1 cellular context compared by ENCODE assay signal in genomic region chr6:149107520-149107919, GRCh38.
TF ChIP-seq lines count a peak whose summit lies in the region.

No MANE protein-coding gene starts in this region.

TF ChIP-seq in K562, 482 proteins besides CTCF, POLR2A, EP300 and RAD21 (continued from another document):
- TF ChIP-seq, protein P1, sequence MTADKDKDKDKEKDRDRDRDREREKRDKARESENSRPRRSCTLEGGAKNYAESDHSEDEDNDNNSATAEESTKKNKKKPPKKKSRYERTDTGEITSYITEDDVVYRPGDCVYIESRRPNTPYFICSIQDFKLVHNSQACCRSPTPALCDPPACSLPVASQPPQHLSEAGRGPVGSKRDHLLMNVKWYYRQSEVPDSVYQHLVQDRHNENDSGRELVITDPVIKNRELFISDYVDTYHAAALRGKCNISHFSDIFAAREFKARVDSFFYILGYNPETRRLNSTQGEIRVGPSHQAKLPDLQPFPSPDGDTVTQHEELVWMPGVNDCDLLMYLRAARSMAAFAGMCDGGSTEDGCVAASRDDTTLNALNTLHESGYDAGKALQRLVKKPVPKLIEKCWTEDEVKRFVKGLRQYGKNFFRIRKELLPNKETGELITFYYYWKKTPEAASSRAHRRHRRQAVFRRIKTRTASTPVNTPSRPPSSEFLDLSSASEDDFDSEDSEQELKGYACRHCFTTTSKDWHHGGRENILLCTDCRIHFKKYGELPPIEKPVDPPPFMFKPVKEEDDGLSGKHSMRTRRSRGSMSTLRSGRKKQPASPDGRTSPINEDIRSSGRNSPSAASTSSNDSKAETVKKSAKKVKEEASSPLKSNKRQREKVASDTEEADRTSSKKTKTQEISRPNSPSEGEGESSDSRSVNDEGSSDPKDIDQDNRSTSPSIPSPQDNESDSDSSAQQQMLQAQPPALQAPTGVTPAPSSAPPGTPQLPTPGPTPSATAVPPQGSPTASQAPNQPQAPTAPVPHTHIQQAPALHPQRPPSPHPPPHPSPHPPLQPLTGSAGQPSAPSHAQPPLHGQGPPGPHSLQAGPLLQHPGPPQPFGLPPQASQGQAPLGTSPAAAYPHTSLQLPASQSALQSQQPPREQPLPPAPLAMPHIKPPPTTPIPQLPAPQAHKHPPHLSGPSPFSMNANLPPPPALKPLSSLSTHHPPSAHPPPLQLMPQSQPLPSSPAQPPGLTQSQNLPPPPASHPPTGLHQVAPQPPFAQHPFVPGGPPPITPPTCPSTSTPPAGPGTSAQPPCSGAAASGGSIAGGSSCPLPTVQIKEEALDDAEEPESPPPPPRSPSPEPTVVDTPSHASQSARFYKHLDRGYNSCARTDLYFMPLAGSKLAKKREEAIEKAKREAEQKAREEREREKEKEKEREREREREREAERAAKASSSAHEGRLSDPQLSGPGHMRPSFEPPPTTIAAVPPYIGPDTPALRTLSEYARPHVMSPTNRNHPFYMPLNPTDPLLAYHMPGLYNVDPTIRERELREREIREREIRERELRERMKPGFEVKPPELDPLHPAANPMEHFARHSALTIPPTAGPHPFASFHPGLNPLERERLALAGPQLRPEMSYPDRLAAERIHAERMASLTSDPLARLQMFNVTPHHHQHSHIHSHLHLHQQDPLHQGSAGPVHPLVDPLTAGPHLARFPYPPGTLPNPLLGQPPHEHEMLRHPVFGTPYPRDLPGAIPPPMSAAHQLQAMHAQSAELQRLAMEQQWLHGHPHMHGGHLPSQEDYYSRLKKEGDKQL (CRISPR knock-in tag; IDR thresholded peaks at IDR 0.05; ENCODE audit: borderline replicate concordance), result no peak
- TF ChIP-seq ZNF431 (CRISPR knock-in tag; IDR thresholded peaks at IDR 0.05), result no peak
- TF ChIP-seq ZNF75A (CRISPR knock-in tag; IDR thresholded peaks at IDR 0.05), result no peak
- TF ChIP-seq ZBTB7A (IDR thresholded peaks at IDR 0.05; ENCODE audit: borderline replicate concordance, control insufficient read depth, low read depth, low read length), result no peak
- TF ChIP-seq, protein P2, sequence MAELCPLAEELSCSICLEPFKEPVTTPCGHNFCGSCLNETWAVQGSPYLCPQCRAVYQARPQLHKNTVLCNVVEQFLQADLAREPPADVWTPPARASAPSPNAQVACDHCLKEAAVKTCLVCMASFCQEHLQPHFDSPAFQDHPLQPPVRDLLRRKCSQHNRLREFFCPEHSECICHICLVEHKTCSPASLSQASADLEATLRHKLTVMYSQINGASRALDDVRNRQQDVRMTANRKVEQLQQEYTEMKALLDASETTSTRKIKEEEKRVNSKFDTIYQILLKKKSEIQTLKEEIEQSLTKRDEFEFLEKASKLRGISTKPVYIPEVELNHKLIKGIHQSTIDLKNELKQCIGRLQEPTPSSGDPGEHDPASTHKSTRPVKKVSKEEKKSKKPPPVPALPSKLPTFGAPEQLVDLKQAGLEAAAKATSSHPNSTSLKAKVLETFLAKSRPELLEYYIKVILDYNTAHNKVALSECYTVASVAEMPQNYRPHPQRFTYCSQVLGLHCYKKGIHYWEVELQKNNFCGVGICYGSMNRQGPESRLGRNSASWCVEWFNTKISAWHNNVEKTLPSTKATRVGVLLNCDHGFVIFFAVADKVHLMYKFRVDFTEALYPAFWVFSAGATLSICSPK (IDR thresholded peaks at IDR 0.05; ENCODE audit: borderline replicate concordance), result no peak
- TF ChIP-seq ZNF766 (CRISPR knock-in tag; conservative IDR thresholded peaks at IDR 0.05), result no peak
- no peak for TF ChIP-seq NR2C1 (IDR thresholded peaks at IDR 0.05)
- TF ChIP-seq NR2C1 (tag; IDR thresholded peaks at IDR 0.05), result no peak
- TF ChIP-seq SNIP1 (IDR thresholded peaks at IDR 0.05; ENCODE audit: low read depth), result no peak
- TF ChIP-seq ZBTB17 (CRISPR knock-in tag; IDR thresholded peaks at IDR 0.05), result no peak
- TF ChIP-seq NCOA6 (IDR thresholded peaks at IDR 0.05), result no peak
- no peak for TF ChIP-seq MBD1 (CRISPR knock-in tag; IDR thresholded peaks at IDR 0.05)
- TF ChIP-seq CBX1 (IDR thresholded peaks at IDR 0.05; ENCODE audit: low read depth), result no peak
- TF ChIP-seq, protein P3, sequence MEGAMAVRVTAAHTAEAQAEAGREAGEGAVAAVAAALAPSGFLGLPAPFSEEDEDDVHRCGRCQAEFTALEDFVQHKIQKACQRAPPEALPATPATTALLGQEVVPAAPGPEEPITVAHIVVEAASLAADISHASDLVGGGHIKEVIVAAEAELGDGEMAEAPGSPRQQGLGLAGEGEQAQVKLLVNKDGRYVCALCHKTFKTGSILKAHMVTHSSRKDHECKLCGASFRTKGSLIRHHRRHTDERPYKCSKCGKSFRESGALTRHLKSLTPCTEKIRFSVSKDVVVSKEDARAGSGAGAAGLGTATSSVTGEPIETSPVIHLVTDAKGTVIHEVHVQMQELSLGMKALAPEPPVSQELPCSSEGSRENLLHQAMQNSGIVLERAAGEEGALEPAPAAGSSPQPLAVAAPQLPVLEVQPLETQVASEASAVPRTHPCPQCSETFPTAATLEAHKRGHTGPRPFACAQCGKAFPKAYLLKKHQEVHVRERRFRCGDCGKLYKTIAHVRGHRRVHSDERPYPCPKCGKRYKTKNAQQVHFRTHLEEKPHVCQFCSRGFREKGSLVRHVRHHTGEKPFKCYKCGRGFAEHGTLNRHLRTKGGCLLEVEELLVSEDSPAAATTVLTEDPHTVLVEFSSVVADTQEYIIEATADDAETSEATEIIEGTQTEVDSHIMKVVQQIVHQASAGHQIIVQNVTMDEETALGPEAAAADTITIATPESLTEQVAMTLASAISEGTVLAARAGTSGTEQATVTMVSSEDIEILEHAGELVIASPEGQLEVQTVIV (CRISPR knock-in tag; IDR thresholded peaks at IDR 0.05; ENCODE audit: borderline replicate concordance), result no peak
- TF ChIP-seq RFX7 (CRISPR knock-in tag; IDR thresholded peaks at IDR 0.05), result no peak
- no peak for TF ChIP-seq OTX1 (CRISPR knock-in tag; IDR thresholded peaks at IDR 0.05)
